ENCODE assay signal across 33 cellular contexts in the genomic region with DNA sequence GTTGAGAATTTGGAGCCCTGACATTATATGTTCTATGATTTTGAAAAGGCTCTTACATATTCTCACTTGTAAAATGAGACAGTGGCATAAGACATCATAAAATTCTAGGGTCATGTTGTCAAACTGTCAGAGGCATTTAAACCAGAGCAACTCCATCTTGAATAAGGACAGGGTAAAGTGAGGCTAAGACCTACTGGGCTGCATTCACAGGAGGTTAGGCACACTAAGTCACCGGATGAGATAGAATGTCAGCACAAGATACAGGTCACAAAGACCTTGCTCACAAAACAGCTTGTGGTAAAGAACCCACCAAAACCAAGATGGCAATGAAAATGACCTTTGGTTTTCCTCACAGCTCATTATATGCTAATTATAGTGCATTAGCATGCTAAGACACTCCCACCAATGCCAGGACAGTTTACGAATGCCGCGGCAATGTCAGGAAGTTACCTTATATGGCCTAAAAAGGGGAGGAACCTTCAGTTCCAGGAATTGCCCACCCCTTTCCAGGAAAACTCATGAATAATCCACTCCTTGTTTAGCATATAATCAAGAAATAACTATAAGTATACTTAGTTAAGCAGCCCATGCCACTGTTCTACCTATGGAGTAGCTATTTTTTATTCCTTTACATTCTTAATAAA.
"Had no signal": no experiment of that assay in that cellular context is flagged by ENCODE, and none has a peak within 500 bp of the region (broad histone marks: within the 10 kb centered on the region; RNA-seq: fewer than 3 reads in every experiment).

No MANE protein-coding gene starts in this region.

- H3K79me2 ChIP-seq: parathyroid adenoma had no signal

- H3K4me1 ChIP-seq: parathyroid adenoma, psoas muscle, spleen, suprapubic skin, testis, tibial artery, transverse colon, upper lobe of right lung, vagina had no signal

- H3K4me2 ChIP-seq: smooth muscle cell had no signal

- ATAC-seq: naive thymus-derived CD8-positive, alpha-beta T cell; natural killer cell treated with Interleukin-12 subunit alpha and Interleukin-12 subunit beta and Interleukin-15 and Interleukin-18, amount 100 ng/mL, for 72 hours; psoas muscle; right cardiac atrium; sciatic nerve; stimulated activated memory B cell treated with anti-CD40 and anti-IgM and Interleukin-4, amounts not matched to agents 10 μg/mL and 1 μg/mL and 100 μg/mL, for 72 hours; stimulated activated naive CD8-positive, alpha-beta T cell treated with anti-CD3 and anti-CD28 coated beads, Interleukin-15, amount 100 ng/mL, for 72 hours; stimulated activated naive CD8-positive, alpha-beta T cell treated with anti-CD3 and anti-CD28 coated beads, Interleukin-15, Interleukin-2, amounts not matched to agents 100 U/mL and 50 U/mL, for 24 hours; upper lobe of right lung had no signal

- H3K4me3 Mint-ChIP-seq: naive thymus-derived CD8-positive, alpha-beta T cell; natural killer cell treated with Interleukin-12 subunit alpha and Interleukin-12 subunit beta and Interleukin-15 and Interleukin-18, amount 100 ng/mL, for 72 hours; nephron progenitor cell; neural crest cell; stimulated activated memory B cell treated with anti-CD40 and anti-IgM and Interleukin-4, amounts not matched to agents 10 μg/mL and 1 μg/mL and 100 μg/mL, for 72 hours; stimulated activated naive CD8-positive, alpha-beta T cell treated with anti-CD3 and anti-CD28 coated beads, Interleukin-15, amount 100 ng/mL, for 72 hours; type B pancreatic cell had no signal

- H2AFZ ChIP-seq: parathyroid adenoma had no signal

- H3K27ac ChIP-seq: neutrophil, ovary, parathyroid adenoma, psoas muscle, skin epidermis, spleen, suprapubic skin, testis, tibial artery, transverse colon, upper lobe of right lung, vagina had no signal

- H3K4me1 Mint-ChIP-seq: naive thymus-derived CD8-positive, alpha-beta T cell; nephron progenitor cell; neural crest cell; stimulated activated memory B cell treated with anti-CD40 and anti-IgM and Interleukin-4, amounts not matched to agents 10 μg/mL and 1 μg/mL and 100 μg/mL, for 72 hours; stimulated activated naive CD8-positive, alpha-beta T cell treated with anti-CD3 and anti-CD28 coated beads, Interleukin-15, amount 100 ng/mL, for 72 hours had no signal

- DNase-seq: naive thymus-derived CD8-positive, alpha-beta T cell; nephron progenitor cell; nucleus accumbens; ovary; posterior cingulate gyrus; psoas muscle; right cardiac atrium; spleen; stimulated activated CD4-positive, alpha-beta T cell treated with anti-CD3 and anti-CD28 coated beads, Interleukin-12 subunit alpha, Interleukin-12 subunit beta, amount 100 ng/mL, for 4 hours; stimulated activated CD4-positive, alpha-beta T cell treated with anti-CD3 and anti-CD28 coated beads, Interleukin-1b, Interleukin-23, amount 100 ng/mL, for 48 hours; stimulated activated CD4-positive, alpha-beta T cell treated with anti-CD3 and anti-CD28 coated beads, Interleukin-4, amount 100 ng/mL, for 1 hour; stimulated activated CD4-positive, alpha-beta T cell treated with anti-CD3 and anti-CD28 coated beads, Interleukin-4, amount 100 ng/mL, for 4 hours; stimulated activated CD8-positive, alpha-beta memory T cell treated with anti-CD3 and anti-CD28 coated beads, Interleukin-4, amount 100 ng/mL, for 48 hours; stimulated activated naive CD4-positive, alpha-beta T cell; stimulated activated naive CD8-positive, alpha-beta T cell treated with anti-CD3 and anti-CD28 coated beads, Interleukin-15, amount 100 ng/mL, for 72 hours; stimulated activated naive CD8-positive, alpha-beta T cell treated with anti-CD3 and anti-CD28 coated beads, Interleukin-15, Interleukin-2, amounts not matched to agents 100 U/mL and 50 U/mL, for 24 hours; substantia nigra; testis; tibial artery; transverse colon; upper lobe of right lung had no signal

- H3K27me3 Mint-ChIP-seq: natural killer cell treated with Interleukin-12 subunit alpha and Interleukin-12 subunit beta and Interleukin-15 and Interleukin-18, amount 100 ng/mL, for 72 hours; progenitor cell of endocrine pancreas; stimulated activated memory B cell treated with anti-CD40 and anti-IgM and Interleukin-4, amounts not matched to agents 10 μg/mL and 1 μg/mL and 100 μg/mL, for 72 hours; stimulated activated naive CD8-positive, alpha-beta T cell treated with anti-CD3 and anti-CD28 coated beads, Interleukin-15, amount 100 ng/mL, for 72 hours; type B pancreatic cell had no signal

- H3K36me3 Mint-ChIP-seq: naive thymus-derived CD8-positive, alpha-beta T cell; natural killer cell treated with Interleukin-12 subunit alpha and Interleukin-12 subunit beta and Interleukin-15 and Interleukin-18, amount 100 ng/mL, for 72 hours; stimulated activated memory B cell treated with anti-CD40 and anti-IgM and Interleukin-4, amounts not matched to agents 10 μg/mL and 1 μg/mL and 100 μg/mL, for 72 hours had no signal

- H3K36me3 ChIP-seq: neutrophil, ovary, spleen, suprapubic skin, tibial artery, transverse colon, upper lobe of right lung, vagina had no signal

- H3K27me3 ChIP-seq: ovary, spleen, suprapubic skin, testis, tibial artery, transverse colon, upper lobe of right lung, vagina had no signal

- H3K9me3 ChIP-seq: neutrophil, ovary, psoas muscle, spleen, suprapubic skin, testis, tibial artery, transverse colon, upper lobe of right lung, vagina had no signal

- H3K9me3 Mint-ChIP-seq: naive thymus-derived CD8-positive, alpha-beta T cell; natural killer cell treated with Interleukin-12 subunit alpha and Interleukin-12 subunit beta and Interleukin-15 and Interleukin-18, amount 100 ng/mL, for 72 hours; nephron progenitor cell; stimulated activated memory B cell treated with anti-CD40 and anti-IgM and Interleukin-4, amounts not matched to agents 10 μg/mL and 1 μg/mL and 100 μg/mL, for 72 hours; stimulated activated naive CD8-positive, alpha-beta T cell treated with anti-CD3 and anti-CD28 coated beads, Interleukin-15, amount 100 ng/mL, for 72 hours had no signal

- H3K4me3 ChIP-seq: ovary, psoas muscle, skin epidermis, smooth muscle cell, spleen, suprapubic skin, testis, tibial artery, transverse colon, upper lobe of right lung, vagina had no signal

- H3K27ac Mint-ChIP-seq: naive thymus-derived CD8-positive, alpha-beta T cell; natural killer cell treated with Interleukin-12 subunit alpha and Interleukin-12 subunit beta and Interleukin-15 and Interleukin-18, amount 100 ng/mL, for 72 hours; nephron progenitor cell; progenitor cell of endocrine pancreas; stimulated activated memory B cell treated with anti-CD40 and anti-IgM and Interleukin-4, amounts not matched to agents 10 μg/mL and 1 μg/mL and 100 μg/mL, for 72 hours; stimulated activated naive CD8-positive, alpha-beta T cell treated with anti-CD3 and anti-CD28 coated beads, Interleukin-15, amount 100 ng/mL, for 72 hours; type B pancreatic cell had no signal

- H3K9ac ChIP-seq: parathyroid adenoma had no signal
